19 cellular contexts compared by ENCODE assay signal in the genomic region with DNA sequence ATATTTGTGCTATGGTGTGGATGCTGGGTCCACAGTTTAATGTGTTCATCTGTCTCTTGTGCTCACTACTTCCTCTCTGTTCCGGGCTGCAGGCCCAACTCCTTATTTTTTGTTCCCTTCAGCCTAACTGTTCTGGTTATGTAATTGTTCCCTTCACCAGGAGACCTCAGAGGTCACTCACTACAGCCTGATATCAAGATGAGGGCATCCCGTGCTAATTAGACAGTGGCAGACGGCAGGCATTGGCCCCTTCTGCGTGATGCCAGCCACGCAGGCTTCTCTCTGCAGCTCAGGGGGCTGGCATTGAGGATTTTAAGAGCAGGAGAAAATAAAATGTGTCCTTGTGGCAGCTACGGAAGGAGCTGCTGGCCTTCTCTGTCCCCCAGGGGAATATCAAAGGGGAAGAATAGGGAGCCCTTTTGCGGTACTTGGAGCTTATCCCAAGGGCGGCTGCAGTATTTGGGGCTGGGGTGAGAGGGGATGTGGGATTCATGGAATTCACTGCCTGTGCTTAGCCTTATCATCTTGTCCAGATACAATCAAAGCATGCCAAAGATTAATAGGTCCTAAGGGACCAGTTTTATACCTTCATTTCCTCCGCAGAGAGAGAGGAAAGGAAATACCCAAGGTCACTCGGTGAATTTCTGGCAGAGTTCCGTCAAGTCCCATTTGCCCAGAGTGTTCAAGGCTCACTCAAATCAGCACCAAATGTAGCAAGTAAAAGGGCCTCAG.
"Had no signal": no experiment of that assay in that cellular context is flagged by ENCODE, and none has a peak within 500 bp of the region (broad histone marks: within the 10 kb centered on the region; RNA-seq: fewer than 3 reads in every experiment).

No MANE protein-coding gene starts in this region.

- H3K9me3 ChIP-seq: neutrophil, prostate gland, vagina had no signal

- H3K79me2 ChIP-seq: hepatocyte had no signal

- ATAC-seq: naive thymus-derived CD4-positive, alpha-beta T cell; SK-N-SH treated with all-trans-retinoic acid at 6 μM for 48 hours; stimulated activated naive CD8-positive, alpha-beta T cell treated with anti-CD3 and anti-CD28 coated beads, Interleukin-15, Interleukin-2, amounts not matched to agents 100 U/mL and 50 U/mL, for 24 hours had no signal

- H3K27ac Mint-ChIP-seq: activated CD4-positive, alpha-beta T cell treated with anti-CD3 and anti-CD28 coated beads, Interleukin-2, amount 10 ng/mL, durations not matched to agents 7 days and 5 days; activated naive CD4-positive, alpha-beta T cell treated with anti-CD3 and anti-CD28 coated beads, Interleukin-2, amount 50 U/mL, for 24 hours; T-helper 1 cell treated with Interleukin-12 subunit alpha and Interleukin-12 subunit beta and Interleukin-4 antibody, amounts not matched to agents 30 μg/mL and 1 μg/mL, for 36 hours had no signal

- H3K4me1 ChIP-seq: prostate gland, vagina had no signal

- FAIRE-seq: colon, TTC549 had no signal

- H3K36me3 ChIP-seq: neutrophil, prostate gland, vagina had no signal

- H3K4me2 ChIP-seq: hepatocyte had no signal

- H3K27ac ChIP-seq: hepatocyte, neutrophil, prostate gland, vagina had no signal

- H3K27me3 ChIP-seq: hepatocyte, neutrophil, vagina had no signal

- H3K27me3 Mint-ChIP-seq: activated naive CD4-positive, alpha-beta T cell treated with anti-CD3 and anti-CD28 coated beads, Interleukin-2, amount 50 U/mL, for 24 hours had no signal

- H3K4me3 Mint-ChIP-seq: activated CD4-positive, alpha-beta T cell treated with anti-CD3 and anti-CD28 coated beads, Interleukin-2, amount 10 ng/mL, durations not matched to agents 7 days and 5 days; activated naive CD4-positive, alpha-beta T cell treated with anti-CD3 and anti-CD28 coated beads, Interleukin-2, amount 50 U/mL, for 24 hours; naive thymus-derived CD4-positive, alpha-beta T cell; T-helper 1 cell treated with Interleukin-12 subunit alpha and Interleukin-12 subunit beta and Interleukin-4 antibody, amounts not matched to agents 30 μg/mL and 1 μg/mL, for 36 hours had no signal

- DNase-seq: activated CD4-positive, alpha-beta T cell treated with anti-CD3 and anti-CD28 coated beads, Interleukin-2, amount 10 ng/mL, durations not matched to agents 7 days and 5 days; activated CD4-positive, CD25-positive, alpha-beta regulatory T cell; activated CD8-positive, alpha-beta memory T cell treated with anti-CD3 and anti-CD28 coated beads for 24 hours; amygdala; foreskin melanocyte; naive thymus-derived CD4-positive, alpha-beta T cell; stimulated activated CD4-positive, alpha-beta T cell treated with anti-CD3 and anti-CD28 coated beads, Interleukin-4, amount 100 ng/mL, for 1 hour; stimulated activated CD8-positive, alpha-beta memory T cell treated with anti-CD3 and anti-CD28 coated beads, Interleukin-4, amount 100 ng/mL, for 48 hours; stimulated activated naive CD8-positive, alpha-beta T cell treated with anti-CD3 and anti-CD28 coated beads, Interleukin-15, Interleukin-2, amounts not matched to agents 100 U/mL and 50 U/mL, for 24 hours had no signal

- H3K4me3 ChIP-seq: hepatocyte, lung, prostate gland, vagina had no signal

- H2AFZ ChIP-seq: hepatocyte had no signal
